In genomic region chr2:109254174-109254904, GRCh38 we compare ENCODE assay signal across 14 cellular contexts.
DNase-seq lines count a peak whose midpoint lies in the region; ATAC-seq and TF ChIP-seq lines count a peak whose summit lies in the region.
"Had no signal": no experiment of that assay in that cellular context is flagged by ENCODE, and none has a peak within 500 bp of the region (broad histone marks: within the 10 kb centered on the region; RNA-seq: fewer than 3 reads in every experiment).

No MANE protein-coding gene starts in this region.

- H3K4me3 Mint-ChIP-seq in T-helper 2 cell treated with Interferon-gamma antibody and Interleukin-4, amounts not matched to agents 5 μg/mL and 100 μg/mL, for 36 hours = no peak overlapping the region
- H3K4me3 Mint-ChIP-seq: immature natural killer cell had no signal

- peak; percentile 70 for ATAC-seq in GM18498 (IDR thresholded peaks at IDR 0.05; ENCODE audit: unreplicated experiment)
- peak; percentile 71 for ATAC-seq in GM19397 (IDR thresholded peaks at IDR 0.05; ENCODE audit: unreplicated experiment)
- ATAC-seq in HG03196 (IDR thresholded peaks at IDR 0.05; ENCODE audit: unreplicated experiment) = peak; percentile 75
- peak; percentile 21 for ATAC-seq in esophagus mucosa

- DNase-seq in dorsolateral prefrontal cortex = no peak
- DNase-seq in OCI-M1 (lab: John Stamatoyannopoulos, UW) = no peak
- no peak for DNase-seq in T-helper 2 cell treated with Interferon-gamma antibody and Interleukin-4, amounts not matched to agents 5 μg/mL and 100 μg/mL, for 36 hours (ENCODE audit: low spot score)
- DNase-seq in HuH-7 (ENCODE audit: low spot score) = no peak
- DNase-seq: COR-L47; immature natural killer cell; nucleus accumbens; stimulated activated CD4-positive, alpha-beta T cell treated with anti-CD3 and anti-CD28 coated beads, Interleukin-2, amount 100 ng/mL, for 24 hours; thyroid gland had no signal

- H3K36me3 Mint-ChIP-seq in T-helper 2 cell treated with Interferon-gamma antibody and Interleukin-4, amounts not matched to agents 5 μg/mL and 100 μg/mL, for 36 hours (ENCODE audit: low read depth) = no peaks in the 10 kb centered on the region
- H3K36me3 Mint-ChIP-seq: immature natural killer cell had no signal

- peaks cover 7% of the 10 kb centered on the region for H3K27me3 Mint-ChIP-seq in T-helper 2 cell treated with Interferon-gamma antibody and Interleukin-4, amounts not matched to agents 5 μg/mL and 100 μg/mL, for 36 hours (ENCODE audit: low read depth)

- H3K27ac Mint-ChIP-seq in T-helper 2 cell treated with Interferon-gamma antibody and Interleukin-4, amounts not matched to agents 5 μg/mL and 100 μg/mL, for 36 hours = no peak overlapping the region
- H3K27ac Mint-ChIP-seq: immature natural killer cell had no signal

- H3K27ac ChIP-seq in dorsolateral prefrontal cortex = peak overlapping the region in 22 of 59 donors; percentile 9 to 67 (median 27)
- H3K27ac ChIP-seq: SK-N-MC, thyroid gland had no signal

- intact Hi-C loops in dorsolateral prefrontal cortex (cut with DNase I) = no loop called here

- H3K9me3 Mint-ChIP-seq in T-helper 2 cell treated with Interferon-gamma antibody and Interleukin-4, amounts not matched to agents 5 μg/mL and 100 μg/mL, for 36 hours = no peaks in the 10 kb centered on the region
- H3K9me3 Mint-ChIP-seq: immature natural killer cell had no signal

- no peaks in the 10 kb centered on the region for H3K27me3 ChIP-seq in dorsolateral prefrontal cortex
- H3K27me3 ChIP-seq: thyroid gland had no signal

- H3K4me1 Mint-ChIP-seq in T-helper 2 cell treated with Interferon-gamma antibody and Interleukin-4, amounts not matched to agents 5 μg/mL and 100 μg/mL, for 36 hours (ENCODE audit: low read depth) = no peaks in the 10 kb centered on the region
- H3K4me1 Mint-ChIP-seq: immature natural killer cell had no signal

- no peak overlapping the region for H3K4me3 ChIP-seq in dorsolateral prefrontal cortex
- H3K4me3 ChIP-seq: SK-N-MC, thyroid gland had no signal

- no peak for TF ChIP-seq CTCF in dorsolateral prefrontal cortex (IDR thresholded peaks at IDR 0.05 in 54 of 56, conservative IDR thresholded peaks at IDR 0.05 in 2 of 56; ENCODE audit: low read depth in 1 of 56, partially characterized antibody in 56 of 56)

Comparison
In these comparisons a context has a peak if more than half of its experiments do, and no peak if none do; other contexts are left out.
1. ATAC-seq: peak in every context shown above with its lines; median percentile 75 in HG03196; 71 in GM19397; 70 in GM18498; 21 in esophagus mucosa.